In the genomic region with DNA sequence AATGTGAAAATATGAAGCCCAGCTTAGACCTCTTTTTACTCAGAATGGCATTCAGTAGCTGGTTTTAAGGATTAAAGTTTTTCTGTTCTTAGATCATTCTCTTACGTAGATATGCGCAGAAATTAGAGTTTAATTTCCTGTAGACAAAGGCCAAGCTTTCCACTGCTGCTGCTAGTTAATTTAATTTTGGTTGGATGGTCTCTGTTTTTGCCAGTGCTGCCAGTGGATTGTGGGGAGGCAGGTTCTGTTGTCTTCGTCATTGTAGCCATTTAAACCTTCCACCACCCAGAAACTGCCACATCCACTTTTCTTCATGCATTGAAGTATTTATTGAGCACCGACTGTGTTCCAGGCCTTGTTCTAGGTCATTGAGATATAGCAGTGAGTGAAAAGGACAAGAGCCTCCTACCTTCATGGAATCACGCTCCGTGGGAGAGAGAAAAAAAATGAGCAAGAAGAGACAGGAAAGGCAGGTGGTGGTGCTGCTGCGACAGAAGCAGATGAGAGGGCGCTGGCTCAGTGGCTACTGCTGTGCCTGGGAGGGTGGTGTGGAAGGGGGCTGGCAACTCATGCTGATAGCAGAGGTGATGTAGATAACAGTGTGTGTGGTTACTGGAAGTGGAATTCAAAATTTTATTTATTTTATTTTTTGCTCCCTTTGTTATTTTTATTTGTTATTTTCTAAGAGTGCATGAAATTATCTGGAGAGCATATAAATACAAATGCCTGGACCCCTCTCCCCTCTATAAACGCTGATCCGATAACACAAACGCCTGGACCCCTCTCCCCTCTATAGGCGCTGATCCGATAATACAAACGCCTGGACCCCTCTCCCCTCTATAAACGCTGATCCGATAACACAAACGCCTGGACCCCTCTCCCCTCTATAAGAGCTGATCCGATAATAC, we compare ENCODE assay signal across 15 cellular contexts.
"Had no signal": no experiment of that assay in that cellular context is flagged by ENCODE, and none has a peak within 500 bp of the region (broad histone marks: within the 10 kb centered on the region; RNA-seq: fewer than 3 reads in every experiment).

No MANE protein-coding gene starts in this region.

- H3K27me3 Mint-ChIP-seq: activated B cell treated with CpG ODN at 0.5 μM for 24 hours; activated CD4-positive, alpha-beta T cell treated with anti-CD3 and anti-CD28 coated beads, Interleukin-2, amount 10 ng/mL, durations not matched to agents 7 days and 5 days had no signal

- ATAC-seq: stimulated activated effector memory CD8-positive, alpha-beta T cell treated with anti-CD3 and anti-CD28 coated beads, Interleukin-12 subunit alpha, Interleukin-12 subunit beta, amount 100 ng/mL, for 72 hours had no signal

- H3K9me3 Mint-ChIP-seq: activated B cell treated with CpG ODN at 0.5 μM for 24 hours; activated CD4-positive, alpha-beta T cell treated with anti-CD3 and anti-CD28 coated beads, Interleukin-2, amount 10 ng/mL, durations not matched to agents 7 days and 5 days; stimulated activated effector memory CD8-positive, alpha-beta T cell treated with anti-CD3 and anti-CD28 coated beads, Interleukin-12 subunit alpha, Interleukin-12 subunit beta, amount 100 ng/mL, for 72 hours; T-helper 2 cell treated with Interferon-gamma antibody and Interleukin-4, amounts not matched to agents 5 μg/mL and 100 μg/mL, for 36 hours had no signal

- H3K27ac ChIP-seq: parathyroid adenoma, thyroid gland had no signal

- H3K27me3 ChIP-seq: adrenal gland, thyroid gland had no signal

- H3K4me1 ChIP-seq: adrenal gland, parathyroid adenoma, thyroid gland had no signal

- DNase-seq: activated B cell treated with CpG ODN at 0.5 μM for 24 hours; activated CD4-positive, alpha-beta T cell treated with anti-CD3 and anti-CD28 coated beads, Interleukin-2, amount 10 ng/mL, durations not matched to agents 7 days and 5 days; activated CD8-positive, alpha-beta memory T cell treated with anti-CD3 and anti-CD28 coated beads, Interleukin-2, amount 50 U/mL, for 48 hours; activated naive CD4-positive, alpha-beta T cell treated with Interleukin-2 at 50 U/mL for 16 hours; cortex of kidney; effector CD4-positive, alpha-beta T cell; foreskin fibroblast; kidney glomerular epithelial cell; retina; SW 1271; thyroid gland had no signal

- H2AFZ ChIP-seq: parathyroid adenoma had no signal

- H3K4me3 Mint-ChIP-seq: activated B cell treated with CpG ODN at 0.5 μM for 24 hours; activated CD4-positive, alpha-beta T cell treated with anti-CD3 and anti-CD28 coated beads, Interleukin-2, amount 10 ng/mL, durations not matched to agents 7 days and 5 days; stimulated activated effector memory CD8-positive, alpha-beta T cell treated with anti-CD3 and anti-CD28 coated beads, Interleukin-12 subunit alpha, Interleukin-12 subunit beta, amount 100 ng/mL, for 72 hours; T-helper 2 cell treated with Interferon-gamma antibody and Interleukin-4, amounts not matched to agents 5 μg/mL and 100 μg/mL, for 36 hours had no signal

- H3K4me3 ChIP-seq: adrenal gland, thyroid gland had no signal

- H3K9me3 ChIP-seq: adrenal gland, thyroid gland had no signal

- H3K4me1 Mint-ChIP-seq: activated CD4-positive, alpha-beta T cell treated with anti-CD3 and anti-CD28 coated beads, Interleukin-2, amount 10 ng/mL, durations not matched to agents 7 days and 5 days had no signal

- H3K9ac ChIP-seq: parathyroid adenoma had no signal

- H3K27ac Mint-ChIP-seq: activated B cell treated with CpG ODN at 0.5 μM for 24 hours; activated CD4-positive, alpha-beta T cell treated with anti-CD3 and anti-CD28 coated beads, Interleukin-2, amount 10 ng/mL, durations not matched to agents 7 days and 5 days; stimulated activated effector memory CD8-positive, alpha-beta T cell treated with anti-CD3 and anti-CD28 coated beads, Interleukin-12 subunit alpha, Interleukin-12 subunit beta, amount 100 ng/mL, for 72 hours; T-helper 2 cell treated with Interferon-gamma antibody and Interleukin-4, amounts not matched to agents 5 μg/mL and 100 μg/mL, for 36 hours had no signal
